ENCODE assay signal across 8 cellular contexts in genomic region chr4:56505269-56506109, GRCh38. TPM values are rescaled to one million over a fixed set of nuclear protein-coding genes. Genes with fewer than 3 reads are reported as not detected.
DNase-seq lines count a peak whose midpoint lies in the region; ATAC-seq lines count a peak whose summit lies in the region.

A gene with protein sequence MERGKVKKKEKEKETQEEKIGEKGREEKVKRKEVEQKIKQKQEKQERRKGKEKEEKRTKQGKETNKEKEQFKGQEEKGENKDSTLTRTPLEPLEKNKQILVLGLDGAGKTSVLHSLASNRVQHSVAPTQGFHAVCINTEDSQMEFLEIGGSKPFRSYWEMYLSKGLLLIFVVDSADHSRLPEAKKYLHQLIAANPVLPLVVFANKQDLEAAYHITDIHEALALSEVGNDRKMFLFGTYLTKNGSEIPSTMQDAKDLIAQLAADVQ (plus strand): TSS chr4:56505791. CDS start chr4:56505863, 72 bp downstream.

- H3K27me3 ChIP-seq in esophagus (ENCODE audit: control insufficient read depth in 1 of 2, insufficient read depth in 2 of 2, low read length in 2 of 2) = no peaks in the 10 kb centered on the region

- DNase-seq in Ammon's horn (ENCODE audit: low spot score) (peak; percentile 36), NCI-H2029 (lab: John Stamatoyannopoulos, UW) (peak; percentile 55), activated T-cell treated with anti-CD3 and anti-CD28 coated beads for 4 hours (peak; percentile 44), myocyte (ENCODE audit: low read depth) (peak; percentile 29), NCI-H128 (lab: John Stamatoyannopoulos, UW; ENCODE audit: unreplicated experiment) (no peak)
- DNase-seq in stimulated activated CD8-positive, alpha-beta memory T cell treated with anti-CD3 and anti-CD28 coated beads, Interleukin-4, amount 100 ng/mL, for 24 hours (ENCODE audit: low read depth) = peak; percentile 35

- no peaks in the 10 kb centered on the region for H3K36me3 ChIP-seq in esophagus (ENCODE audit: control insufficient read depth in 2 of 2, insufficient read depth in 2 of 2, low read length in 1 of 2)

- H3K9me3 ChIP-seq in esophagus (ENCODE audit: control insufficient read depth in 2 of 2, insufficient read depth in 1 of 2, low read depth in 1 of 2, low read length in 1 of 2) = no peaks in the 10 kb centered on the region

- 2 to 4% methylated on average over 54 to 55 of the region's 55 CpGs for WGBS in esophagus, 2 donors

- H3K4me1 ChIP-seq in esophagus (ENCODE audit: control insufficient read depth in 2 of 2, insufficient read depth in 2 of 2, low read length in 1 of 2) = peaks cover 3 to 9% of the 10 kb centered on the region in 2 donors

- H3K27ac ChIP-seq in esophagus (ENCODE audit: low read depth in 2 of 2, low read length in 1 of 2) = peak within 1 kb of the TSS; percentile 12 to 49

- peak; percentile 61 for ATAC-seq in GM21367 (IDR thresholded peaks at IDR 0.05; ENCODE audit: unreplicated experiment)

- peak within 1 kb of the TSS; percentile 46 to 57 for H3K4me3 ChIP-seq in esophagus (ENCODE audit: low read depth in 1 of 2, low read length in 2 of 2)

RNA-seq across cellular contexts. Expression of the gene that starts here (rescaled TPM):
- polyA plus RNA-seq in esophagus = under 1 TPM; 0.34 to 0.37 TPM
- not detected in 2 replicates for total RNA-seq in myocyte
- polyA plus RNA-seq in myocyte (2012) = 0.05 TPM

Comparison
In these comparisons a context has a peak if more than half of its experiments do, and no peak if none do; other contexts are left out.
1. Peak in DNase-seq in myocyte; RNA of the gene not detected or under 1 TPM.